In the genomic region with DNA sequence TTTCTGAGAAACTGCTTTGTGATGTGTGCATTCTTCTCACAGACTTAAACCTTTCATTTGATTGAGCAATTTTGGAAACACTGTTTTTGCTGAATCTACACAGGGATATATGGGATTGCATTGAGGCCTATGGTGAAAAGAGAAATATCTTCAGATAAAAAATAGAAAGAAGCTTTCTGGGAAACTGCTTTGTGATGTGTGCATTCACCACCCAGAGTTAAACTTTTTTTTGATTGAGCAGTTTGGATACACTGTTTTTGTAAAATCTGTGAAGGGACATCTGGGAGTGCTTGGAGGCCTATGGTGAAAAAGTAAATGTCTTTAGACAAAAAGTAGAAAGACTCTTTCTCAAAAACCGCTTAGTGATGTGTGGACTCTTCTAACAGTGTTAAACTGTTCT, we compare ENCODE assay signal across 33 cellular contexts.
DNase-seq lines count a peak whose midpoint lies in the region; TF ChIP-seq lines count a peak whose summit lies in the region.
"Had no signal": no experiment of that assay in that cellular context is flagged by ENCODE, and none has a peak within 500 bp of the region (broad histone marks: within the 10 kb centered on the region; RNA-seq: fewer than 3 reads in every experiment).

No MANE protein-coding gene starts in this region.

- no peak for TF ChIP-seq POLR2A in esophagus muscularis mucosa (IDR thresholded peaks at IDR 0.05; ENCODE audit: low read depth)

- intact Hi-C loops in activated CD4-positive, alpha-beta memory T cell treated with anti-CD3 and anti-CD28 coated beads for 36 hours (cut with micrococcal nuclease): no loop called here
- intact Hi-C loops in esophagus muscularis mucosa (cut with DNase I): no loop called here

- no peaks in the 10 kb centered on the region for H3K4me1 Mint-ChIP-seq in activated CD4-positive, alpha-beta memory T cell treated with anti-CD3 and anti-CD28 coated beads for 36 hours (ENCODE audit: low read depth)
- H3K4me1 Mint-ChIP-seq: B cell; CD14-positive monocyte; CD4-positive, alpha-beta memory T cell; CD4-positive, CD25-positive, alpha-beta regulatory T cell; CD8-positive, alpha-beta memory T cell had no signal

- H3K36me3 ChIP-seq in HEK293 (ENCODE audit: control insufficient read depth in 2 of 2, insufficient read depth in 1 of 2, low read length in 2 of 2) (no peaks in the 10 kb centered on the region), adipocyte (ENCODE audit: control insufficient read depth, insufficient read depth, low read length, severe bottlenecking) (no peaks in the 10 kb centered on the region), esophagus muscularis mucosa (no peaks in the 10 kb centered on the region)
- H3K36me3 ChIP-seq: BE2C; BLaER1; BLaER1 treated with 17β-estradiol and CSF1 and Interleukin-3, amounts not matched to agents 10 nM and 100 nM had no signal

- no peak overlapping the region for H3K4me3 Mint-ChIP-seq in activated CD4-positive, alpha-beta memory T cell treated with anti-CD3 and anti-CD28 coated beads for 36 hours
- H3K4me3 Mint-ChIP-seq: B cell; CD14-positive monocyte; CD4-positive, alpha-beta memory T cell; CD4-positive, alpha-beta T cell; CD8-positive, alpha-beta memory T cell; CD8-positive, alpha-beta T cell had no signal

- H3K27ac ChIP-seq in HEK293 (ENCODE audit: extremely low read depth, low read depth, low read length) (no peak overlapping the region), esophagus muscularis mucosa (replicated peaks in 1 of 4) (no peak overlapping the region)
- H3K27ac ChIP-seq: 22Rv1; A549; BLaER1; BLaER1 treated with 17β-estradiol and CSF1 and Interleukin-3, amounts not matched to agents 10 nM and 100 nM; C4-2B had no signal

- H3K9ac ChIP-seq in adipocyte (ENCODE audit: low read length): no peak overlapping the region
- H3K9ac ChIP-seq: BLaER1; BLaER1 treated with 17β-estradiol and CSF1 and Interleukin-3, amounts not matched to agents 10 nM and 100 nM had no signal

- H3K27ac Mint-ChIP-seq in activated CD4-positive, alpha-beta memory T cell treated with anti-CD3 and anti-CD28 coated beads for 36 hours: no peak overlapping the region
- H3K27ac Mint-ChIP-seq: B cell; CD14-positive monocyte; CD4-positive, alpha-beta memory T cell; CD4-positive, alpha-beta T cell; CD8-positive, alpha-beta memory T cell; CD8-positive, alpha-beta T cell had no signal

- no peak overlapping the region for H3K4me3 ChIP-seq in HEK293 (ENCODE audit: low read depth, low read length)
- H3K4me3 ChIP-seq in adipocyte (ENCODE audit: low read length): peak overlapping the region; percentile 33
- no peak overlapping the region for H3K4me3 ChIP-seq in esophagus muscularis mucosa
- H3K4me3 ChIP-seq: A549; BLaER1; BLaER1 treated with 17β-estradiol and CSF1 and Interleukin-3, amounts not matched to agents 10 nM and 100 nM had no signal

- CTCF ChIA-PET in HEK293 (lab: Yijun Ruan, JAX): no interaction called here
- CTCF ChIA-PET in activated CD4-positive, alpha-beta memory T cell treated with anti-CD3 and anti-CD28 coated beads for 36 hours (lab: Charles Lee): no interaction called here

- POLR2A ChIA-PET in HEK293 (lab: Yijun Ruan, JAX): no interaction called here
- POLR2A ChIA-PET in activated CD4-positive, alpha-beta memory T cell treated with anti-CD3 and anti-CD28 coated beads for 36 hours (lab: Charles Lee): no interaction called here

- in situ Hi-C loops in Caki2 (cut with HindIII; ENCODE audit: low pct_unique_long_range_greater_than_20kb, low sequenced_read_pairs): no loop called here

- H3K9me3 ChIP-seq in HEK293 (ENCODE audit: control insufficient read depth, insufficient read depth, low read depth, low read length) (no peaks in the 10 kb centered on the region; the same call in 1 of the 2 replicates), adipocyte (ENCODE audit: control insufficient read depth, low read length) (peaks cover 92% of the 10 kb centered on the region), esophagus muscularis mucosa (peaks cover 0 to 91% (median 77%) of the 10 kb centered on the region in 4 donors)
- H3K9me3 ChIP-seq: BE2C had no signal

- H3K36me3 Mint-ChIP-seq in activated CD4-positive, alpha-beta memory T cell treated with anti-CD3 and anti-CD28 coated beads for 36 hours: peaks cover 19% of the 10 kb centered on the region
- H3K36me3 Mint-ChIP-seq: CD14-positive monocyte; CD4-positive, CD25-positive, alpha-beta regulatory T cell had no signal

- 17% methylated on average over 1 of the region's 1 CpG for WGBS in esophagus muscularis mucosa

- H3K4me1 ChIP-seq in HEK293 (ENCODE audit: control insufficient read depth, insufficient read depth, low read length): no peaks in the 10 kb centered on the region
- H3K4me1 ChIP-seq in adipocyte (ENCODE audit: control insufficient read depth, insufficient read depth, low read length): no peaks in the 10 kb centered on the region
- H3K4me1 ChIP-seq in esophagus muscularis mucosa: no peaks in the 10 kb centered on the region
- H3K4me1 ChIP-seq: A549; BE2C; BLaER1; BLaER1 treated with 17β-estradiol and CSF1 and Interleukin-3, amounts not matched to agents 10 nM and 100 nM; Caco-2 had no signal

- no peak for TF ChIP-seq EP300 in esophagus muscularis mucosa (IDR thresholded peaks at IDR 0.05)

- DNase-seq in Caki2 (ENCODE audit: low read depth) (peak; percentile 2), adipocyte (ENCODE audit: low read depth) (no peak), NCI-H2029 treated with DMSO at 0.1 percent for 48 hours (lab: John Stamatoyannopoulos, UW) (no peak), esophagus muscularis mucosa (ENCODE audit: extremely low spot score) (no peak)
- no peak for DNase-seq in activated CD4-positive, alpha-beta memory T cell treated with anti-CD3 and anti-CD28 coated beads for 36 hours
- DNase-seq: 8988T; ACHN; AML-193; BE2C; C1 segment of cervical spinal cord; Caco-2; Calu3; CD4-positive, alpha-beta memory T cell; CD4-positive, alpha-beta T cell; CD4-positive, CD25-positive, alpha-beta regulatory T cell; CD8-positive, alpha-beta memory T cell; CD8-positive, alpha-beta T cell; COR-L47; DMS 273 treated with DMSO at 0.1 percent for 48 hours; DMS153; DMS53; DMS79; DMS79 treated with DMSO at 0.1 percent for 48 hours; DND-41; EL had no signal

- H3K27me3 ChIP-seq in adipocyte (replicated peaks; ENCODE audit: control insufficient read depth, insufficient read depth, low read length) (no peaks in the 10 kb centered on the region), esophagus muscularis mucosa (no peaks in the 10 kb centered on the region)
- H3K27me3 ChIP-seq: BE2C; BLaER1; BLaER1 treated with 17β-estradiol and CSF1 and Interleukin-3, amounts not matched to agents 10 nM and 100 nM had no signal

- H3K9me3 Mint-ChIP-seq in activated CD4-positive, alpha-beta memory T cell treated with anti-CD3 and anti-CD28 coated beads for 36 hours: peaks cover 78% of the 10 kb centered on the region

- no peaks in the 10 kb centered on the region for H3K27me3 Mint-ChIP-seq in activated CD4-positive, alpha-beta memory T cell treated with anti-CD3 and anti-CD28 coated beads for 36 hours
- H3K27me3 Mint-ChIP-seq: B cell; CD4-positive, alpha-beta memory T cell; CD4-positive, alpha-beta T cell; CD4-positive, CD25-positive, alpha-beta regulatory T cell; CD8-positive, alpha-beta memory T cell had no signal

- TF ChIP-seq CTCF in HEK293 (tag by site-specific recombination; IDR thresholded peaks at IDR 0.05) (no peak), esophagus muscularis mucosa (IDR thresholded peaks at IDR 0.05) (no peak)

TF ChIP-seq in HEK293, 187 proteins besides CTCF, POLR2A, EP300 and RAD21 (continues in another document):
- no peak for TF ChIP-seq ZNF146 (tag by site-specific recombination; IDR thresholded peaks at IDR 0.05)
- peak; percentile 82 for TF ChIP-seq SETDB1 (IDR thresholded peaks at IDR 0.05; ENCODE audit: insufficient read length, low read length)
- TF ChIP-seq ZNF791 (tag by site-specific recombination; IDR thresholded peaks at IDR 0.05): 0 out of 2 replicates have a peak, but pooled peaks have one; percentile 49
- no peak for TF ChIP-seq ZNF514 (tag by site-specific recombination; IDR thresholded peaks at IDR 0.05)
- TF ChIP-seq, protein P1, sequence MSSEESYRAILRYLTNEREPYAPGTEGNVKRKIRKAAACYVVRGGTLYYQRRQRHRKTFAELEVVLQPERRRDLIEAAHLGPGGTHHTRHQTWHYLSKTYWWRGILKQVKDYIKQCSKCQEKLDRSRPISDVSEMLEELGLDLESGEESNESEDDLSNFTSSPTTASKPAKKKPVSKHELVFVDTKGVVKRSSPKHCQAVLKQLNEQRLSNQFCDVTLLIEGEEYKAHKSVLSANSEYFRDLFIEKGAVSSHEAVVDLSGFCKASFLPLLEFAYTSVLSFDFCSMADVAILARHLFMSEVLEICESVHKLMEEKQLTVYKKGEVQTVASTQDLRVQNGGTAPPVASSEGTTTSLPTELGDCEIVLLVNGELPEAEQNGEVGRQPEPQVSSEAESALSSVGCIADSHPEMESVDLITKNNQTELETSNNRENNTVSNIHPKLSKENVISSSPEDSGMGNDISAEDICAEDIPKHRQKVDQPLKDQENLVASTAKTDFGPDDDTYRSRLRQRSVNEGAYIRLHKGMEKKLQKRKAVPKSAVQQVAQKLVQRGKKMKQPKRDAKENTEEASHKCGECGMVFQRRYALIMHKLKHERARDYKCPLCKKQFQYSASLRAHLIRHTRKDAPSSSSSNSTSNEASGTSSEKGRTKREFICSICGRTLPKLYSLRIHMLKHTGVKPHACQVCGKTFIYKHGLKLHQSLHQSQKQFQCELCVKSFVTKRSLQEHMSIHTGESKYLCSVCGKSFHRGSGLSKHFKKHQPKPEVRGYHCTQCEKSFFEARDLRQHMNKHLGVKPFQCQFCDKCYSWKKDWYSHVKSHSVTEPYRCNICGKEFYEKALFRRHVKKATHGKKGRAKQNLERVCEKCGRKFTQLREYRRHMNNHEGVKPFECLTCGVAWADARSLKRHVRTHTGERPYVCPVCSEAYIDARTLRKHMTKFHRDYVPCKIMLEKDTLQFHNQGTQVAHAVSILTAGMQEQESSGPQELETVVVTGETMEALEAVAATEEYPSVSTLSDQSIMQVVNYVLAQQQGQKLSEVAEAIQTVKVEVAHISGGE (tag by site-specific recombination; conservative IDR thresholded peaks at IDR 0.05; ENCODE audit: low read depth): no peak
- TF ChIP-seq ZNF354C (tag by site-specific recombination; IDR thresholded peaks at IDR 0.05; ENCODE audit: borderline replicate concordance, low read depth): no peak
- no peak for TF ChIP-seq ZNF555 (tag by site-specific recombination; conservative IDR thresholded peaks at IDR 0.05)
